Comparison of ENCODE assay signal across 24 cellular contexts in genomic region chr5:176154821-176155220, GRCh38.
DNase-seq lines count a peak whose midpoint lies in the region; ATAC-seq, FAIRE-seq and TF ChIP-seq lines count a peak whose summit lies in the region.
"Had no signal": no experiment of that assay in that cellular context is flagged by ENCODE, and none has a peak within 500 bp of the region (broad histone marks: within the 10 kb centered on the region; RNA-seq: fewer than 3 reads in every experiment).

No MANE protein-coding gene starts in this region.

- H2BK120ac ChIP-seq in IMR-90 (ENCODE audit: low read depth, low read length): 0 out of 2 replicates have a peak overlapping the region, but pooled peaks have one; percentile 19
- H2BK120ac ChIP-seq in neuronal stem cell (ENCODE audit: low read depth, low read length): no peak overlapping the region

- POLR2A ChIA-PET in IMR-90 (lab: Charles Lee; ENCODE audit: unreplicated experiment): no interaction called here
- POLR2A ChIA-PET in K562 (lab: Yijun Ruan, JAX): interaction anchor here (0.7 to 1.7 kb wide), 2 partner anchors 9 to 21 kb away, joined by 3 to 4 read pairs; no protein-coding TSS in a partner anchor
- POLR2A ChIA-PET in MCF 10A (lab: Yijun Ruan, JAX): no interaction called here

- no peak overlapping the region for H4K5ac ChIP-seq in IMR-90 (ENCODE audit: low read depth, low read length)

- no peaks in the 10 kb centered on the region for H3K4me1 Mint-ChIP-seq in CD4-positive, CD25-positive, alpha-beta regulatory T cell
- H3K4me1 Mint-ChIP-seq in MCF 10A (ENCODE audit: insufficient read depth, unreplicated experiment): peaks cover 29% of the 10 kb centered on the region
- H3K4me1 Mint-ChIP-seq: CD14-positive monocyte had no signal

- TF ChIP-seq RAD21 in IMR-90 (IDR thresholded peaks at IDR 0.05; ENCODE audit: low read length): no peak
- TF ChIP-seq RAD21 in K562 (CRISPR knock-in tag; conservative IDR thresholded peaks at IDR 0.05 in 1 of 2, IDR thresholded peaks at IDR 0.05 in 1 of 2): no peak

- H3K9me1 ChIP-seq in IMR-90 (ENCODE audit: insufficient read depth, low read length) (peaks cover 10% of the 10 kb centered on the region; the same call in 1 of the 2 replicates), K562 (ENCODE audit: control insufficient read depth, insufficient read depth, low read length) (no peaks in the 10 kb centered on the region)

- H3K27ac Mint-ChIP-seq in CD4-positive, CD25-positive, alpha-beta regulatory T cell: peak overlapping the region in 2 of 3 donors; percentile 22 to 83
- no peak overlapping the region for H3K27ac Mint-ChIP-seq in MCF 10A (ENCODE audit: low read depth, unreplicated experiment)
- H3K27ac Mint-ChIP-seq: CD14-positive monocyte; CD4-positive, alpha-beta T cell; CD8-positive, alpha-beta T cell had no signal

- H3K14ac ChIP-seq in IMR-90 (replicated peaks; ENCODE audit: low read depth, low read length) (no peak overlapping the region), neuronal stem cell (ENCODE audit: low read length) (no peak overlapping the region)

- no peak overlapping the region for H2BK20ac ChIP-seq in IMR-90 (ENCODE audit: low read depth, low read length)

- ATAC-seq in CD4-positive, CD25-positive, alpha-beta regulatory T cell (ENCODE audit: low read depth in 2 of 2): no peak
- ATAC-seq in IMR-90 (ENCODE audit: low read depth) (no peak), K562 (no peak), GM19467 (IDR thresholded peaks at IDR 0.05; ENCODE audit: unreplicated experiment) (no peak)
- ATAC-seq: CD8-positive, alpha-beta T cell had no signal

- no peak overlapping the region for H3K27ac ChIP-seq in CD4-positive, CD25-positive, alpha-beta regulatory T cell (ENCODE audit: insufficient read depth, low read length, poor library complexity, severe bottlenecking)
- no peak overlapping the region for H3K27ac ChIP-seq in IMR-90 (ENCODE audit: insufficient read depth, low read length)
- H3K27ac ChIP-seq in K562 (ENCODE audit: extremely low read depth, low read depth, low read length): no peak overlapping the region
- no peak overlapping the region for H3K27ac ChIP-seq in neuronal stem cell (replicated peaks; ENCODE audit: low read length)
- H3K27ac ChIP-seq: BLaER1 had no signal

- H2BK12ac ChIP-seq in neuronal stem cell (ENCODE audit: low read length): no peak overlapping the region

- H3K56ac ChIP-seq in IMR-90 (ENCODE audit: extremely low read depth, insufficient read depth, low read length): no peak overlapping the region

- no peaks in the 10 kb centered on the region for H3K9me3 ChIP-seq in CD4-positive, CD25-positive, alpha-beta regulatory T cell (ENCODE audit: control insufficient read depth in 2 of 2, low read length in 2 of 2)
- no peaks in the 10 kb centered on the region for H3K9me3 ChIP-seq in IMR-90 (ENCODE audit: control insufficient read depth, insufficient read depth, low read length)
- H3K9me3 ChIP-seq in K562 (replicated peaks; ENCODE audit: control insufficient read depth, insufficient read depth, low read depth, low read length): no peaks in the 10 kb centered on the region
- no peaks in the 10 kb centered on the region for H3K9me3 ChIP-seq in neuronal stem cell (replicated peaks in 1 of 2; ENCODE audit: control insufficient read depth in 2 of 2, insufficient read depth in 1 of 2, low read depth in 1 of 2, low read length in 2 of 2)
- H3K9me3 ChIP-seq: BE2C, BLaER1, Caco-2 had no signal

- no peak overlapping the region for H4K8ac ChIP-seq in IMR-90 (ENCODE audit: low read depth in 2 of 2, low read length in 2 of 2)
- H4K8ac ChIP-seq in neuronal stem cell (ENCODE audit: low read depth, low read length): no peak overlapping the region

- no TSS peak for BruUV-seq in IMR-90 (replicated peaks; lab: Mats Ljungman, UMichigan)
- no TSS peak for BruUV-seq in K562 (replicated peaks; lab: Mats Ljungman, UMichigan)
- no TSS peak for BruUV-seq in MCF 10A (replicated peaks; lab: Mats Ljungman, UMichigan)

- H4K91ac ChIP-seq in IMR-90 (ENCODE audit: insufficient read depth, low read depth, low read length) (no peak overlapping the region; the same call in 1 of the 2 replicates), neuronal stem cell (ENCODE audit: low read depth, low read length, poor library complexity) (peak overlapping the region; percentile 54)

- H2BK15ac ChIP-seq in IMR-90 (ENCODE audit: low read depth, low read length): no peak overlapping the region
- H2BK15ac ChIP-seq in neuronal stem cell (ENCODE audit: low read length): no peak overlapping the region

- no peak overlapping the region for H3K23ac ChIP-seq in IMR-90 (ENCODE audit: low read depth, low read length)
- no peak overlapping the region for H3K23ac ChIP-seq in neuronal stem cell (ENCODE audit: low read depth, low read length, poor library complexity)

- no peak for DNase-seq in CD4-positive, CD25-positive, alpha-beta regulatory T cell
- no peak for DNase-seq in IMR-90
- no peak for DNase-seq in K562 (ENCODE audit: extremely low read depth in 1 of 4, low spot score in 3 of 4)
- DNase-seq in neuronal stem cell (ENCODE audit: low spot score): no peak
- DNase-seq in MCF 10A (ENCODE audit: unreplicated experiment): no peak
- DNase-seq in NCI-H1048 (lab: John Stamatoyannopoulos, UW): no peak
- no peak for DNase-seq in HTR-8/SVneo (ENCODE audit: insufficient read length, low spot score)
- DNase-seq: 8988T; ACHN; BE2C; C1 segment of cervical spinal cord; Caco-2; Calu3; CD4-positive, alpha-beta T cell; CD8-positive, alpha-beta T cell; DMS79 treated with DMSO at 0.1 percent for 48 hours; GF-D8 had no signal

- peaks cover 0 to 2% (median 0%) of the 10 kb centered on the region in 7 donors for H3K9me3 Mint-ChIP-seq in CD4-positive, CD25-positive, alpha-beta regulatory T cell
- peaks cover 5% of the 10 kb centered on the region for H3K9me3 Mint-ChIP-seq in MCF 10A (ENCODE audit: unreplicated experiment)
- H3K9me3 Mint-ChIP-seq: CD14-positive monocyte; CD4-positive, alpha-beta T cell; CD8-positive, alpha-beta T cell had no signal

- H3K4ac ChIP-seq in IMR-90 (ENCODE audit: low read depth, low read length) (peak overlapping the region; percentile 16; the same call in 1 of the 2 replicates), neuronal stem cell (ENCODE audit: low read length) (no peak overlapping the region)

- H3K9ac ChIP-seq in IMR-90 (ENCODE audit: low read depth, low read length) (no peak overlapping the region), K562 (ENCODE audit: insufficient read depth in 1 of 2, low read depth in 2 of 2, low read length in 2 of 2) (no peak overlapping the region), neuronal stem cell (ENCODE audit: low read depth, low read length, poor library complexity) (peak overlapping the region; percentile 66)
- H3K9ac ChIP-seq: BLaER1 had no signal

- CTCF ChIA-PET in IMR-90 (lab: Yijun Ruan, JAX) (no interaction called here), K562 (lab: Yijun Ruan, JAX; ENCODE audit: low intra/inter-chr PET ratio) (no interaction called here), MCF 10A (lab: Yijun Ruan, JAX) (interaction anchor here (0.7 to 0.8 kb wide), 2 partner anchors 20 to 547 kb away, joined by 3 read pairs; no protein-coding TSS in a partner anchor)

- peaks cover 3% of the 10 kb centered on the region; the same call in 1 of the 2 replicates for H4K20me1 ChIP-seq in IMR-90 (ENCODE audit: insufficient read depth, low read length)
- H4K20me1 ChIP-seq in K562 (replicated peaks; ENCODE audit: control insufficient read depth, insufficient read depth, low read length): no peaks in the 10 kb centered on the region
- H4K20me1 ChIP-seq: BLaER1 had no signal

- FAIRE-seq in K562 (lab: Jason Lieb, UNC) (no peak), HTR-8/SVneo (lab: Jason Lieb, UNC) (no peak)
- FAIRE-seq: A204.1, D721Med, G401.6, GM12891 had no signal

- H2AK9ac ChIP-seq in IMR-90 (replicated peaks; ENCODE audit: low read depth, low read length, poor library complexity): peak overlapping the region; percentile 22

- no peaks in the 10 kb centered on the region for H3K79me1 ChIP-seq in IMR-90 (ENCODE audit: low read depth in 1 of 2, low read length in 2 of 2)
- H3K79me1 ChIP-seq in neuronal stem cell (ENCODE audit: low read depth, low read length): no peaks in the 10 kb centered on the region

- H2BK5ac ChIP-seq in IMR-90 (ENCODE audit: low read depth, low read length, poor library complexity, severe bottlenecking) (no peak overlapping the region), neuronal stem cell (ENCODE audit: low read length) (no peak overlapping the region)

- H3K4me3 Mint-ChIP-seq in CD4-positive, CD25-positive, alpha-beta regulatory T cell: no peak overlapping the region
- no peak overlapping the region for H3K4me3 Mint-ChIP-seq in MCF 10A (ENCODE audit: unreplicated experiment)
- H3K4me3 Mint-ChIP-seq: CD14-positive monocyte; CD4-positive, alpha-beta T cell; CD8-positive, alpha-beta T cell had no signal

- H3K4me1 ChIP-seq in CD4-positive, CD25-positive, alpha-beta regulatory T cell (ENCODE audit: control insufficient read depth, insufficient read depth, low read length, poor library complexity, severe bottlenecking): no peaks in the 10 kb centered on the region
- H3K4me1 ChIP-seq in IMR-90 (ENCODE audit: control insufficient read depth, insufficient read depth, low read length) (peaks cover 22% of the 10 kb centered on the region), K562 (replicated peaks in 1 of 2; ENCODE audit: control insufficient read depth in 2 of 2, insufficient read depth in 2 of 2, low read length in 2 of 2) (peaks cover 8 to 32% of the 10 kb centered on the region in 2 experiments; a peak in 3 of 5 replicates), neuronal stem cell (ENCODE audit: control insufficient read depth in 2 of 2, insufficient read depth in 1 of 2, low read depth in 1 of 2, low read length in 2 of 2) (peaks cover 11 to 16% of the 10 kb centered on the region in 2 donors)
- H3K4me1 ChIP-seq: BE2C, BLaER1, Caco-2 had no signal

- WGBS in IMR-90 (ENCODE audit: extremely low coverage in 2 of 2, insufficient read length in 1 of 2), 2 experiments: 93% methylated on average over 3 of the region's 11 CpGs; no CpG with 5 or more reads in 1 of the 2 experiments
- WGBS in K562 (ENCODE audit: insufficient coverage, low coverage, missing lambda C conversion rate): 73% methylated on average over 10 of the region's 11 CpGs
- no CpG with 5 or more reads among the region's 11 CpGs for WGBS in neuronal stem cell (ENCODE audit: extremely low coverage in 2 of 2, insufficient read length in 2 of 2, insufficient replicate concordance in 1 of 2), 2 donors

- H2AFZ ChIP-seq in IMR-90 (replicated peaks; ENCODE audit: low read length, poor library complexity) (peak overlapping the region; percentile 44), K562 (ENCODE audit: low read depth, low read length) (peak overlapping the region; percentile 69), neuronal stem cell (ENCODE audit: low read length) (no peak overlapping the region)

- H3K18ac ChIP-seq in IMR-90 (ENCODE audit: low read depth, low read length) (no peak overlapping the region), neuronal stem cell (ENCODE audit: low read length) (peak overlapping the region; percentile 18)

- peaks cover 35% of the 10 kb centered on the region for H3K27me3 Mint-ChIP-seq in CD4-positive, CD25-positive, alpha-beta regulatory T cell
- no peaks in the 10 kb centered on the region for H3K27me3 Mint-ChIP-seq in MCF 10A (ENCODE audit: insufficient read depth, unreplicated experiment)

- TF ChIP-seq CTCF in IMR-90 (conservative IDR thresholded peaks at IDR 0.05; ENCODE audit: low read depth, low read length) (no peak), K562 (IDR thresholded peaks at IDR 0.05 in 2 of 3, conservative IDR thresholded peaks at IDR 0.05 in 1 of 3; ENCODE audit: insufficient read depth in 2 of 3, low read depth in 1 of 3, low read length in 3 of 3) (no peak), MCF 10A (IDR thresholded peaks at IDR 0.05; ENCODE audit: unreplicated experiment) (no peak)

- H3K4me3 ChIP-seq in CD4-positive, CD25-positive, alpha-beta regulatory T cell (ENCODE audit: low read depth, low read length): no peak overlapping the region
- H3K4me3 ChIP-seq in IMR-90 (ENCODE audit: insufficient read depth, low read depth, low read length) (no peak overlapping the region), K562 (no peak overlapping the region), neuronal stem cell (ENCODE audit: low read length in 2 of 2) (peak overlapping the region in 1 of 2 donors; percentile 12)
- H3K4me3 ChIP-seq: BLaER1 had no signal

- no peaks in the 10 kb centered on the region for H3K79me2 ChIP-seq in K562 (ENCODE audit: control insufficient read depth, insufficient read depth, low read length)

- in situ Hi-C loops in IMR-90 (cut with MboI; ENCODE audit: low sequenced_read_pairs): no loop called here
- in situ Hi-C loops in K562 (cut with MboI): no loop called here

- no peak overlapping the region; the same call in 1 of the 2 replicates for H2AK5ac ChIP-seq in IMR-90 (ENCODE audit: low read depth, low read length)
- peak overlapping the region; percentile 88 for H2AK5ac ChIP-seq in neuronal stem cell (ENCODE audit: low read depth, low read length)

- dilution Hi-C loops in IMR-90 (cut with HindIII; ENCODE audit: low sequenced_read_pairs, unreplicated experiment): no loop called here

- no peaks in the 10 kb centered on the region for H3K36me3 ChIP-seq in CD4-positive, CD25-positive, alpha-beta regulatory T cell (ENCODE audit: control insufficient read depth, insufficient read depth, low read length)
- H3K36me3 ChIP-seq in IMR-90 (ENCODE audit: control insufficient read depth, insufficient read depth, low read length) (no peaks in the 10 kb centered on the region), K562 (ENCODE audit: control insufficient read depth, insufficient read depth, low read length) (peaks cover 35% of the 10 kb centered on the region; the same call in 1 of the 3 replicates), neuronal stem cell (replicated peaks in 1 of 2; ENCODE audit: control insufficient read depth in 2 of 2, insufficient read depth in 2 of 2, low read length in 2 of 2) (no peaks in the 10 kb centered on the region)
- H3K36me3 ChIP-seq: BE2C, BLaER1 had no signal

- peaks cover 5% of the 10 kb centered on the region for H3K27me3 ChIP-seq in CD4-positive, CD25-positive, alpha-beta regulatory T cell (ENCODE audit: control insufficient read depth, insufficient read depth, low read length)
- H3K27me3 ChIP-seq in IMR-90 (ENCODE audit: control insufficient read depth, insufficient read depth, low read length) (no peaks in the 10 kb centered on the region), K562 (ENCODE audit: control insufficient read depth in 2 of 2, insufficient read depth in 2 of 2, low read length in 2 of 2) (no peaks in the 10 kb centered on the region), neuronal stem cell (ENCODE audit: control insufficient read depth in 3 of 3, insufficient read depth in 3 of 3, low read depth in 1 of 3, low read length in 3 of 3) (peaks cover 0 to 37% (median 0%) of the 10 kb centered on the region in 3 experiments)
- H3K27me3 ChIP-seq: BLaER1 had no signal

- TF ChIP-seq EP300 in K562 (IDR thresholded peaks at IDR 0.05; ENCODE audit: low read length): no peak

- no peak for TF ChIP-seq POLR2A in IMR-90 (IDR thresholded peaks at IDR 0.05; ENCODE audit: low read depth, low read length)
- no peak for TF ChIP-seq POLR2A in K562 (conservative IDR thresholded peaks at IDR 0.05)

- H3K36me3 Mint-ChIP-seq in CD4-positive, CD25-positive, alpha-beta regulatory T cell: no peaks in the 10 kb centered on the region
- no peaks in the 10 kb centered on the region for H3K36me3 Mint-ChIP-seq in MCF 10A (ENCODE audit: insufficient read depth, unreplicated experiment)
- H3K36me3 Mint-ChIP-seq: CD14-positive monocyte; CD8-positive, alpha-beta T cell had no signal

- no peak overlapping the region for H3K4me2 ChIP-seq in IMR-90 (ENCODE audit: low read depth, low read length)
- H3K4me2 ChIP-seq in K562 (ENCODE audit: insufficient read depth, low read length): no peak overlapping the region
- no peak overlapping the region for H3K4me2 ChIP-seq in neuronal stem cell (ENCODE audit: insufficient read depth, low read length, poor library complexity, severe bottlenecking)
- H3K4me2 ChIP-seq: BLaER1 had no signal

- intact Hi-C loops in IMR-90 (cut with micrococcal nuclease) (loop anchor here (1.0 to 5.0 kb wide), 2 partner anchors 24 to 207 kb away; partner anchors contain the start of gene KIAA1191), K562 (cut with micrococcal nuclease) (no loop called here), MCF 10A (cut with micrococcal nuclease) (no loop called here)
